In genomic region chr4:151698213-151698612, GRCh38 we compare ENCODE assay signal across 7 cellular contexts.
"Had no signal": no experiment of that assay in that cellular context is flagged by ENCODE, and none has a peak within 500 bp of the region (broad histone marks: within the 10 kb centered on the region; RNA-seq: fewer than 3 reads in every experiment).

No MANE protein-coding gene starts in this region.

- H3K27ac Mint-ChIP-seq: HFFc6, IgD-negative memory B cell had no signal

- H3K4me3 Mint-ChIP-seq: HFFc6, IgD-negative memory B cell had no signal

- DNase-seq: GM23248, GOT3, H7, HFFc6 had no signal

- H3K9me3 Mint-ChIP-seq: HFFc6 had no signal

- H3K27me3 Mint-ChIP-seq: IgD-negative memory B cell had no signal

- H3K4me1 Mint-ChIP-seq: IgD-negative memory B cell had no signal

- ATAC-seq: HCT116, HepG2 had no signal
